In the genomic region with DNA sequence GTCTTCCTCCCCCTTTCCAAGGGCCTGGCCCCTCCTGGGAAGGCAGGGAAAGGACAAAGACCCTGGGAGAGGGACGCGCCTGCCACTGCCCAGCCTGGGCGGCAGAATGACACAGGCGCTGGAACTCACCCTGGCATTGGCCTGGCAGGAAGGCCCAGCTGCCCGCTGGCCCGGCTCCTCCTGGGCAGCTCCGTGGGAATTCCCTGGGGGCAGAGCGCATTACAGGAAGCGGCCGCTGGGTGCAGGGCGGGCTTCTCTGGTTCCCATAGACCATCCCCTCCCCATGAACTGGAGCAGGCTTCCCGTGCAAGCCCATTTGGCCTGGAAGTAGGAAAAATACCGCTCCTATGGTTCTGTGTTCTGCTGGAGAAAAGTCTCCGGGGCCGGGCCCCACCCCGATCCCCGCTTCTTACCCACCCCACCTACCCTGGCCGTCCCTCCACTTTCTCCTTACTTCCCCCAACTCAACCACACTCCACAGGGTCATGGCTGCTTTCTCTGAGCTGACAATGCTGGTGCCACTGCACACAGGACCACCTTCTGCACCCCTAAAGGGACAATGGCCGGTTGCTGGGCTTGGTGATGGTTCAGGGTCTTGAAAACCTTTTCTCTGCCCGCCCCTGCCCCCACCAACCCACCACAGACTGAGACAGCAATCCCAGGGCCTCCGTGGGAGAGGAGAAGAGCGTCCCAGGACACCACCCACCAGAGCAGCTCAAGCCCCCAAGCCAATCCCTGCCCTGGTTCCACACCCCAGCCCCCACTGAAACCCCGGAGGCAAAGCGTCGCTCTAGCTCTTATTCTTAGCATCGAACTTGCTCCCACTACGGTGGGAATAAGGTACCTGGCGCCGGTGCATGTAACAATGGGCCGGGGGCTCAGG, we compare ENCODE assay signal across 1 cellular context.
TF ChIP-seq lines count a peak whose summit lies in the region.

No MANE protein-coding gene starts in this region.

TF ChIP-seq in WTC11, 78 proteins besides CTCF, POLR2A, EP300 and RAD21 (continued from another document):
- TF ChIP-seq AR (CRISPR knock-in tag; IDR thresholded peaks at IDR 0.05) (no peak), ZNF138 (CRISPR knock-in tag; conservative IDR thresholded peaks at IDR 0.05) (no peak), TEAD1 (CRISPR knock-in tag; IDR thresholded peaks at IDR 0.05) (no peak), ZNF232 (CRISPR knock-in tag; IDR thresholded peaks at IDR 0.05) (no peak)
- TF ChIP-seq, protein P1, sequence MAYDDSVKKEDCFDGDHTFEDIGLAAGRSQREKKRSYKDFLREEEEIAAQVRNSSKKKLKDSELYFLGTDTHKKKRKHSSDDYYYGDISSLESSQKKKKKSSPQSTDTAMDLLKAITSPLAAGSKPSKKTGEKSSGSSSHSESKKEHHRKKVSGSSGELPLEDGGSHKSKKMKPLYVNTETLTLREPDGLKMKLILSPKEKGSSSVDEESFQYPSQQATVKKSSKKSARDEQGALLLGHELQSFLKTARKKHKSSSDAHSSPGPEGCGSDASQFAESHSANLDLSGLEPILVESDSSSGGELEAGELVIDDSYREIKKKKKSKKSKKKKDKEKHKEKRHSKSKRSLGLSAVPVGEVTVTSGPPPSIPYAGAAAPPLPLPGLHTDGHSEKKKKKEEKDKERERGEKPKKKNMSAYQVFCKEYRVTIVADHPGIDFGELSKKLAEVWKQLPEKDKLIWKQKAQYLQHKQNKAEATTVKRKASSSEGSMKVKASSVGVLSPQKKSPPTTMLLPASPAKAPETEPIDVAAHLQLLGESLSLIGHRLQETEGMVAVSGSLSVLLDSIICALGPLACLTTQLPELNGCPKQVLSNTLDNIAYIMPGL (CRISPR knock-in tag; IDR thresholded peaks at IDR 0.05) = no peak
- TF ChIP-seq, protein P2, sequence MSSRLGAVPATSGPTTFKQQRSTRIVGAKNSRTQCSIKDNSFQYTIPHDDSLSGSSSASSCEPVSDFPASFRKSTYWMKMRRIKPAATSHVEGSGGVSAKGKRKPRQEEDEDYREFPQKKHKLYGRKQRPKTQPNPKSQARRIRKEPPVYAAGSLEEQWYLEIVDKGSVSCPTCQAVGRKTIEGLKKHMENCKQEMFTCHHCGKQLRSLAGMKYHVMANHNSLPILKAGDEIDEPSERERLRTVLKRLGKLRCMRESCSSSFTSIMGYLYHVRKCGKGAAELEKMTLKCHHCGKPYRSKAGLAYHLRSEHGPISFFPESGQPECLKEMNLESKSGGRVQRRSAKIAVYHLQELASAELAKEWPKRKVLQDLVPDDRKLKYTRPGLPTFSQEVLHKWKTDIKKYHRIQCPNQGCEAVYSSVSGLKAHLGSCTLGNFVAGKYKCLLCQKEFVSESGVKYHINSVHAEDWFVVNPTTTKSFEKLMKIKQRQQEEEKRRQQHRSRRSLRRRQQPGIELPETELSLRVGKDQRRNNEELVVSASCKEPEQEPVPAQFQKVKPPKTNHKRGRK (CRISPR knock-in tag; IDR thresholded peaks at IDR 0.05; ENCODE audit: borderline replicate concordance) = no peak
- TF ChIP-seq, protein P3, sequence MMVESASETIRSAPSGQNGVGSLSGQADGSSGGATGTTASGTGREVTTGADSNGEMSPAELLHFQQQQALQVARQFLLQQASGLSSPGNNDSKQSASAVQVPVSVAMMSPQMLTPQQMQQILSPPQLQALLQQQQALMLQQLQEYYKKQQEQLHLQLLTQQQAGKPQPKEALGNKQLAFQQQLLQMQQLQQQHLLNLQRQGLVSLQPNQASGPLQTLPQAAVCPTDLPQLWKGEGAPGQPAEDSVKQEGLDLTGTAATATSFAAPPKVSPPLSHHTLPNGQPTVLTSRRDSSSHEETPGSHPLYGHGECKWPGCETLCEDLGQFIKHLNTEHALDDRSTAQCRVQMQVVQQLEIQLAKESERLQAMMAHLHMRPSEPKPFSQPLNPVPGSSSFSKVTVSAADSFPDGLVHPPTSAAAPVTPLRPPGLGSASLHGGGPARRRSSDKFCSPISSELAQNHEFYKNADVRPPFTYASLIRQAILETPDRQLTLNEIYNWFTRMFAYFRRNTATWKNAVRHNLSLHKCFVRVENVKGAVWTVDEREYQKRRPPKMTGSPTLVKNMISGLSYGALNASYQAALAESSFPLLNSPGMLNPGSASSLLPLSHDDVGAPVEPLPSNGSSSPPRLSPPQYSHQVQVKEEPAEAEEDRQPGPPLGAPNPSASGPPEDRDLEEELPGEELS (CRISPR knock-in tag; IDR thresholded peaks at IDR 0.05) = no peak
- TF ChIP-seq, protein P4, sequence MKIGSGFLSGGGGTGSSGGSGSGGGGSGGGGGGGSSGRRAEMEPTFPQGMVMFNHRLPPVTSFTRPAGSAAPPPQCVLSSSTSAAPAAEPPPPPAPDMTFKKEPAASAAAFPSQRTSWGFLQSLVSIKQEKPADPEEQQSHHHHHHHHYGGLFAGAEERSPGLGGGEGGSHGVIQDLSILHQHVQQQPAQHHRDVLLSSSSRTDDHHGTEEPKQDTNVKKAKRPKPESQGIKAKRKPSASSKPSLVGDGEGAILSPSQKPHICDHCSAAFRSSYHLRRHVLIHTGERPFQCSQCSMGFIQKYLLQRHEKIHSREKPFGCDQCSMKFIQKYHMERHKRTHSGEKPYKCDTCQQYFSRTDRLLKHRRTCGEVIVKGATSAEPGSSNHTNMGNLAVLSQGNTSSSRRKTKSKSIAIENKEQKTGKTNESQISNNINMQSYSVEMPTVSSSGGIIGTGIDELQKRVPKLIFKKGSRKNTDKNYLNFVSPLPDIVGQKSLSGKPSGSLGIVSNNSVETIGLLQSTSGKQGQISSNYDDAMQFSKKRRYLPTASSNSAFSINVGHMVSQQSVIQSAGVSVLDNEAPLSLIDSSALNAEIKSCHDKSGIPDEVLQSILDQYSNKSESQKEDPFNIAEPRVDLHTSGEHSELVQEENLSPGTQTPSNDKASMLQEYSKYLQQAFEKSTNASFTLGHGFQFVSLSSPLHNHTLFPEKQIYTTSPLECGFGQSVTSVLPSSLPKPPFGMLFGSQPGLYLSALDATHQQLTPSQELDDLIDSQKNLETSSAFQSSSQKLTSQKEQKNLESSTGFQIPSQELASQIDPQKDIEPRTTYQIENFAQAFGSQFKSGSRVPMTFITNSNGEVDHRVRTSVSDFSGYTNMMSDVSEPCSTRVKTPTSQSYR (CRISPR knock-in tag; IDR thresholded peaks at IDR 0.05) = no peak
- TF ChIP-seq, protein P5, sequence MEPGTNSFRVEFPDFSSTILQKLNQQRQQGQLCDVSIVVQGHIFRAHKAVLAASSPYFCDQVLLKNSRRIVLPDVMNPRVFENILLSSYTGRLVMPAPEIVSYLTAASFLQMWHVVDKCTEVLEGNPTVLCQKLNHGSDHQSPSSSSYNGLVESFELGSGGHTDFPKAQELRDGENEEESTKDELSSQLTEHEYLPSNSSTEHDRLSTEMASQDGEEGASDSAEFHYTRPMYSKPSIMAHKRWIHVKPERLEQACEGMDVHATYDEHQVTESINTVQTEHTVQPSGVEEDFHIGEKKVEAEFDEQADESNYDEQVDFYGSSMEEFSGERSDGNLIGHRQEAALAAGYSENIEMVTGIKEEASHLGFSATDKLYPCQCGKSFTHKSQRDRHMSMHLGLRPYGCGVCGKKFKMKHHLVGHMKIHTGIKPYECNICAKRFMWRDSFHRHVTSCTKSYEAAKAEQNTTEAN (CRISPR knock-in tag; IDR thresholded peaks at IDR 0.05) = no peak
